9 cellular contexts compared by ENCODE assay signal in the genomic region with DNA sequence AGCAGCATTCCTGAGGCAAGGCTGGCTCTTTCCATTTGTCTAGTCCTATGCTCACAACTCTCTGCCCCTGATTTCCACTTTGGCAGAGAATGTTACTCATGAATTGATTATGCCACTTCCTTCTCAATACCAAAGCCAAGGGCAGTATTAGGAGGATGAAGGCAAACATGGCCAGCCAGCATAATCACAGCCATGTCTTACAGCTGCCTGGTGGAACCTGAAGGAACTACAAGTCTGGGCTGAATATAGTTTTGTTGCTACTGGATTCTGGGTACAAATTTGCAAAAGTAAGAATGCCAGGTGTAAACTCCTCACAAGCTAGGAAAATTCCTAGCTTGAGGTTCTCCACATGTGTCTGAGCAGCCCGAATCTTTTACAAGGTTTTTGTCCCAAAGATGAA. TPM values are rescaled to one million over a fixed set of nuclear protein-coding genes. Genes with fewer than 3 reads are reported as not detected.
DNase-seq lines count a peak whose midpoint lies in the region; ATAC-seq and TF ChIP-seq lines count a peak whose summit lies in the region.
"Had no signal": no experiment of that assay in that cellular context is flagged by ENCODE, and none has a peak within 500 bp of the region (broad histone marks: within the 10 kb centered on the region; RNA-seq: fewer than 3 reads in every experiment).

No MANE protein-coding gene starts in this region.

- no peak overlapping the region for H3K4me2 ChIP-seq in KMS-11
- H3K4me2 ChIP-seq in mammary epithelial cell (ENCODE audit: insufficient read depth, low read depth, low read length) = no peak overlapping the region

- H3K27me3 Mint-ChIP-seq in neural crest cell (ENCODE audit: low read depth) = no peaks in the 10 kb centered on the region

- DNase-seq in DMS53 (lab: John Stamatoyannopoulos, UW) (peak; percentile 53), DMS53 treated with DMSO at 0.1 percent for 48 hours (lab: John Stamatoyannopoulos, UW; ENCODE audit: unreplicated experiment) (no peak), mammary epithelial cell (no peak), neural crest cell (ENCODE audit: low read depth, low spot score) (no peak), vagina (ENCODE audit: extremely low spot score in 2 of 2) (no peak)

- in situ Hi-C loops in mammary epithelial cell (cut with MboI; ENCODE audit: low sequenced_read_pairs in 2 of 2) = no loop called here

- ATAC-seq in HG02763 (IDR thresholded peaks at IDR 0.05; ENCODE audit: unreplicated experiment) (no peak), HG02973 (IDR thresholded peaks at IDR 0.05; ENCODE audit: unreplicated experiment) (no peak)

- WGBS in mammary epithelial cell (ENCODE audit: low coverage, missing lambda C conversion rate) = 90% methylated on average over 1 of the region's 1 CpG

- no TSS peak for BruUV-seq in mammary epithelial cell (replicated peaks; lab: Mats Ljungman, UMichigan)

- H3K27me3 ChIP-seq in KMS-11 (ENCODE audit: insufficient read depth, low read depth) = no peaks in the 10 kb centered on the region
- H3K27me3 ChIP-seq in mammary epithelial cell (ENCODE audit: insufficient read depth, low read length) = no peaks in the 10 kb centered on the region
- no peaks in the 10 kb centered on the region for H3K27me3 ChIP-seq in vagina

- H3K79me2 ChIP-seq in KMS-11 (ENCODE audit: insufficient read depth, low read depth) = peaks cover 9% of the 10 kb centered on the region
- peaks cover 39% of the 10 kb centered on the region for H3K79me2 ChIP-seq in mammary epithelial cell (ENCODE audit: insufficient read depth, low read length)

- H3K4me3 Mint-ChIP-seq in neural crest cell = peak overlapping the region; percentile 25

- dilution Hi-C loops in mammary epithelial cell (cut with HindIII; ENCODE audit: low sequenced_read_pairs) = no loop called here

- H2AFZ ChIP-seq in KMS-11 (ENCODE audit: low read depth) (no peak overlapping the region), mammary epithelial cell (ENCODE audit: low read depth, low read length) (no peak overlapping the region)

- H3K27ac ChIP-seq in KMS-11 = no peak overlapping the region
- no peak overlapping the region for H3K27ac ChIP-seq in mammary epithelial cell (ENCODE audit: insufficient read depth, low read depth, low read length)
- no peak overlapping the region for H3K27ac ChIP-seq in vagina

- peaks cover 33% of the 10 kb centered on the region for H3K4me1 ChIP-seq in KMS-11 (ENCODE audit: low read depth, poor library complexity, severe bottlenecking)
- peaks cover 14% of the 10 kb centered on the region for H3K4me1 ChIP-seq in mammary epithelial cell (ENCODE audit: insufficient read depth, low read length)
- peaks cover 13% of the 10 kb centered on the region for H3K4me1 ChIP-seq in vagina

- H3K27ac Mint-ChIP-seq in neural crest cell (ENCODE audit: unreplicated experiment) = no peak overlapping the region

- no peak overlapping the region for H3K4me3 ChIP-seq in KMS-11 (IDR thresholded peaks at IDR 0.05; ENCODE audit: insufficient read depth, low read depth, low read length)
- no peak overlapping the region for H3K4me3 ChIP-seq in mammary epithelial cell (replicated peaks in 1 of 3; ENCODE audit: insufficient read depth in 1 of 3, low read depth in 2 of 3, low read length in 3 of 3)
- no peak overlapping the region for H3K4me3 ChIP-seq in vagina
- H3K4me3 ChIP-seq: HAP-1 had no signal

- H3K9me3 Mint-ChIP-seq in neural crest cell = peaks cover 2% of the 10 kb centered on the region

- no peak for TF ChIP-seq POLR2A in vagina (IDR thresholded peaks at IDR 0.05)

- H3K9me3 ChIP-seq in mammary epithelial cell (replicated peaks; ENCODE audit: insufficient read depth, low read length) = no peaks in the 10 kb centered on the region
- no peaks in the 10 kb centered on the region for H3K9me3 ChIP-seq in vagina
- H3K9me3 ChIP-seq: HAP-1 had no signal

- H3K36me3 ChIP-seq in KMS-11 (ENCODE audit: insufficient read depth) = no peaks in the 10 kb centered on the region
- H3K36me3 ChIP-seq in mammary epithelial cell (ENCODE audit: insufficient read depth, low read length) = peaks cover 6% of the 10 kb centered on the region
- H3K36me3 ChIP-seq in vagina = no peaks in the 10 kb centered on the region
- H3K36me3 ChIP-seq: HAP-1 had no signal

- H3K36me3 Mint-ChIP-seq in neural crest cell (ENCODE audit: low read depth) = peaks cover 3% of the 10 kb centered on the region

- no peaks in the 10 kb centered on the region for H4K20me1 ChIP-seq in KMS-11 (ENCODE audit: insufficient read depth)
- no peaks in the 10 kb centered on the region for H4K20me1 ChIP-seq in mammary epithelial cell (ENCODE audit: insufficient read depth, low read length)

- H3K4me1 Mint-ChIP-seq in neural crest cell = peaks cover 21% of the 10 kb centered on the region

- H3K9ac ChIP-seq in KMS-11 (no peak overlapping the region), mammary epithelial cell (ENCODE audit: insufficient read depth, low read length) (no peak overlapping the region)

- intact Hi-C loops in mammary epithelial cell (cut with micrococcal nuclease) = loop anchor here (1.0 kb wide), 1 partner anchor 10 kb away; no protein-coding TSS in a partner anchor
- intact Hi-C loops in vagina (cut with DNase I) = no loop called here

- TF ChIP-seq CTCF in KMS-11 (conservative IDR thresholded peaks at IDR 0.05; ENCODE audit: low read depth, low read length) (peak; percentile 50), mammary epithelial cell (conservative IDR thresholded peaks at IDR 0.05 in 1 of 2, IDR thresholded peaks at IDR 0.05 in 1 of 2; ENCODE audit: extremely low read depth in 1 of 2, insufficient read depth in 1 of 2, low read depth in 1 of 2, low read length in 2 of 2) (peak; percentile 38 to 42), neural crest cell (conservative IDR thresholded peaks at IDR 0.05) (peak; percentile 47), vagina (IDR thresholded peaks at IDR 0.05) (no peak)

- CTCF ChIA-PET in mammary epithelial cell (lab: Charles Lee; ENCODE audit: low non-redundant PET) = no interaction called here

RNA-seq across cellular contexts. Expression of gene SIL1, which starts 4.2 kb away (rescaled TPM):
- total RNA-seq in mammary epithelial cell (10 to 100 TPM; 35.8 to 52.4 TPM), neural crest cell (13.7 and 16.0 TPM in 2 replicates), vagina (35.6 TPM)
- 40.8 TPM for polyA plus RNA-seq in mammary epithelial cell
- 15.6 TPM for polyA minus RNA-seq in mammary epithelial cell

Comparison
In these comparisons a context has a peak if more than half of its experiments do, and no peak if none do; other contexts are left out.
1. CTCF ChIP-seq: peak in KMS-11 (single experiment), mammary epithelial cell (2 of 2) and neural crest cell (single experiment); none in vagina (0 of 3).